Comparison of ENCODE assay signal across 1 cellular context in genomic region chr1:204752688-204753040, GRCh38.
A peak's percentile ranks its signal among the peaks of the same experiment; 100 is the strongest.
TF ChIP-seq lines count a peak whose summit lies in the region.

No MANE protein-coding gene starts in this region.

TF ChIP-seq in K562, 482 proteins besides CTCF, POLR2A, EP300 and RAD21:
- TF ChIP-seq TRIM28 (IDR thresholded peaks at IDR 0.05) (peak; percentile 91), CREBBP (IDR thresholded peaks at IDR 0.05; ENCODE audit: low read depth, low read length) (no peak), EP400 (IDR thresholded peaks at IDR 0.05) (no peak), ZNF280A (IDR thresholded peaks at IDR 0.05; ENCODE audit: low read depth, partially characterized antibody) (peak; percentile 62), TRIM24 (IDR thresholded peaks at IDR 0.05) (peak in 1 of 2 experiments; percentile 39; a peak in 1 of 4 replicates)
